1 cellular context compared by ENCODE assay signal in the genomic region with DNA sequence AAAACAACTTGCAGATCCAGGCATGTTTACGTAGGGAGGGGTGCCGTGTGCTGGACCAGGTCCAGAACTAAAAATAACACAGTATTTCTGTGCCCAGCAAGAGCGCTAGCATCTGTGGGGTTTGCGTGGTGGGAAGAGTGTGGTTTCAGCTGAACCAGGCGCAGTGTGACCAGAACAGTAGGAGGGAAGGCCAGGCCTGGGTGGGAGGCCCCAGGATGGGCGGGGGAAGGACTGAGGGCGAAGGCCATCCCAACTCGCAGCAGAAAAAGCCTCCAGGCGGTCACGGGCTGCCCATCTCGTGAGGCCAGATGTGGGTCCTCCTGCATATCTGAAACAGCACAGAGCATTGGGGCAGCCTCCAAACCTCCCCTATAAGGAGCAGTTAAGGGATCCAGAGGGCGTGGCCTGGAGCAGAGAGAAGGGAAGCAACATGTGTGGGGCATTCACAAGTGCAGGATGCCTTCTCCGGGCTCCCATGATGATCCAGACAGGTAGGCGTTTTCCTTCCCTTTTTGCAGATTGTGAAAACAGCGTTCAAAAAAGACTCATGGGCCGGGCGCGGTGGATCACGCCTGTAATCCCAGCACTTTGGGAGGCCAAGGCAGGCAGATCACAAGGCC.
TF ChIP-seq lines count a peak whose summit lies in the region.

No MANE protein-coding gene starts in this region.

TF ChIP-seq in GM12878, 131 proteins besides CTCF, POLR2A, EP300 and RAD21 (continued from another document):
- no peak for TF ChIP-seq MYB (IDR thresholded peaks at IDR 0.05; ENCODE audit: borderline replicate concordance, low read depth, low read length)
- TF ChIP-seq PML (IDR thresholded peaks at IDR 0.05; ENCODE audit: low read length) = no peak
- no peak for TF ChIP-seq RUNX3 (IDR thresholded peaks at IDR 0.05; ENCODE audit: low read length)
- no peak for TF ChIP-seq MXI1 (IDR thresholded peaks at IDR 0.05; ENCODE audit: low read depth, low read length)
- TF ChIP-seq SIX5 (IDR thresholded peaks at IDR 0.05; ENCODE audit: low read depth, low read length, severe bottlenecking) = no peak
- TF ChIP-seq JUNB (IDR thresholded peaks at IDR 0.05) = no peak
- no peak for TF ChIP-seq E2F4 (IDR thresholded peaks at IDR 0.05; ENCODE audit: low read depth, low read length)
- TF ChIP-seq ZNF622 (IDR thresholded peaks at IDR 0.05) = no peak
- TF ChIP-seq ELK1 (IDR thresholded peaks at IDR 0.05; ENCODE audit: low read depth, low read length) = no peak
